13 cellular contexts compared by ENCODE assay signal in the genomic region with DNA sequence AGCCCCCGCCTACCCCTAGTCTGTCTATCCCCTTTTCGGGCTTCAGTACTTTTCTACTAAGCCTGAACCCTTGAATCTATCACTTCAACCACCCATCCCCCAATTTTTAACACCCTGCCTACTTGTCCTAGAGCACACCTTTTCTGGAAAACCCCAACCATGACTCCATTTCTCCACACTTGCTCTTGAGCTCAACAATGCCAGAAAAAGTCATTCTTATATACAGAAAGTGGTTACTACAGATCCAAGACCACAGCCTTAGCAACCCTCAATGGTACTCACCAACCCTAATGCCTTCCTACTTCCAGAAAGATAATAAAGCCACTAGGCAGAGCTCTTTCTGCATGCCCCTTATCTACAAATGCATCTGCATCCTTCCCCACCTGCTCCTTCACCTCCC. TPM values are rescaled to one million over a fixed set of nuclear protein-coding genes. Genes with fewer than 3 reads are reported as not detected.
DNase-seq lines count a peak whose midpoint lies in the region; TF ChIP-seq lines count a peak whose summit lies in the region.
"Had no signal": no experiment of that assay in that cellular context is flagged by ENCODE, and none has a peak within 500 bp of the region (broad histone marks: within the 10 kb centered on the region; RNA-seq: fewer than 3 reads in every experiment).

No MANE protein-coding gene starts in this region.

- DNase-seq in activated T-cell treated with anti-CD3 and anti-CD28 coated beads for 24 hours (ENCODE audit: low read depth) (peak; percentile 0), activated T-cell treated with anti-CD3 and anti-CD28 coated beads for 4 hours (no peak), HEK293T (ENCODE audit: extremely low spot score) (no peak), T-helper 1 cell (no peak)
- DNase-seq in stimulated activated CD4-positive, alpha-beta T cell treated with anti-CD3 and anti-CD28 coated beads, Interleukin-15, amount 100 ng/mL, for 24 hours: peak; percentile 20
- no peak for DNase-seq in stimulated activated CD4-positive, alpha-beta T cell treated with anti-CD3 and anti-CD28 coated beads, Interleukin-12 subunit alpha, Interleukin-12 subunit beta, amount 100 ng/mL, for 4 hours
- peak; percentile 22 for DNase-seq in activated naive CD8-positive, alpha-beta T cell treated with anti-CD3 and anti-CD28 coated beads for 36 hours
- DNase-seq: GM23248, NCI-H1048, NCI-H1436, NCI-H1930, NCI-H345, NCI-H526 had no signal

- H3K27me3 Mint-ChIP-seq in activated naive CD8-positive, alpha-beta T cell treated with anti-CD3 and anti-CD28 coated beads for 36 hours: no peaks in the 10 kb centered on the region

- POLR2A ChIA-PET in HEK293T (lab: Yijun Ruan, JAX): no interaction called here

- no peak overlapping the region for H3K27ac Mint-ChIP-seq in activated naive CD8-positive, alpha-beta T cell treated with anti-CD3 and anti-CD28 coated beads for 36 hours

- no peak overlapping the region for H3K4me3 Mint-ChIP-seq in activated naive CD8-positive, alpha-beta T cell treated with anti-CD3 and anti-CD28 coated beads for 36 hours

- no peaks in the 10 kb centered on the region for H3K9me3 Mint-ChIP-seq in activated naive CD8-positive, alpha-beta T cell treated with anti-CD3 and anti-CD28 coated beads for 36 hours

- H3K4me1 Mint-ChIP-seq in activated naive CD8-positive, alpha-beta T cell treated with anti-CD3 and anti-CD28 coated beads for 36 hours: no peaks in the 10 kb centered on the region

- CTCF ChIA-PET in HEK293T (lab: Yijun Ruan, JAX): no interaction called here

- no peaks in the 10 kb centered on the region for H3K36me3 Mint-ChIP-seq in activated naive CD8-positive, alpha-beta T cell treated with anti-CD3 and anti-CD28 coated beads for 36 hours

TF ChIP-seq in HEK293T, 16 proteins besides CTCF, POLR2A, EP300 and RAD21:
- TF ChIP-seq L3MBTL2 (conservative IDR thresholded peaks at IDR 0.05) (no peak), FOXM1 (IDR thresholded peaks at IDR 0.05; ENCODE audit: borderline replicate concordance) (no peak), FOXA1 (IDR thresholded peaks at IDR 0.05) (no peak)

RNA-seq across cellular contexts. Expression of gene DMAP1, which starts 41.1 kb away (rescaled TPM):
- total RNA-seq in activated naive CD8-positive, alpha-beta T cell treated with anti-CD3 and anti-CD28 coated beads for 36 hours: 10 to 100 TPM; 31.5 to 32.3 TPM

Comparison
In these comparisons a context has a peak if more than half of its experiments do, and no peak if none do; other contexts are left out.
1. DNase-seq: peak in activated T-cell treated with anti-CD3 and anti-CD28 coated beads for 24 hours (single experiment), stimulated activated CD4-positive, alpha-beta T cell treated with anti-CD3 and anti-CD28 coated beads, Interleukin-15, amount 100 ng/mL, for 24 hours (single experiment) and activated naive CD8-positive, alpha-beta T cell treated with anti-CD3 and anti-CD28 coated beads for 36 hours (single experiment); none in activated T-cell treated with anti-CD3 and anti-CD28 coated beads for 4 hours (single experiment), stimulated activated CD4-positive, alpha-beta T cell treated with anti-CD3 and anti-CD28 coated beads, Interleukin-12 subunit alpha, Interleukin-12 subunit beta, amount 100 ng/mL, for 4 hours (single experiment), HEK293T (single experiment) and T-helper 1 cell (0 of 5).